20 cellular contexts compared by ENCODE assay signal in the genomic region with DNA sequence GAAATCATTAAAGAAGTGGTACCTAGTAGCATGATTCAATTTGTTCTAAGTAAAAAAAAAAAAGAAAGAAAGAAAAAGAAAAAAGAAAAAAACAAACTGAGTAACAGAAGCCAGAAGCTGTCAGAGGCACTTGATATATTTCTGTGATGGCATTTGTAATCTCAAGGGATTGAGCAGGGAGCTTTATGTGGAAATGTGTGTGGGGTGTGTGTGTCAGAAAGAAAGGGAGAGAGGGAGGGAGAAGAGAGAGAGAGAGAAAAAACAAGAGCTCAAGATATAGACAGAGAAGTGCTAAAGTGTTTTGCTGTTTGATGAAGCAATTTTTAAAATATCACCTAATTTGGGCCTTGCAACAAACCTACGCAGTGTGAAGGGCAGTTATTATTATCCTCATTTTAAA.
A peak's percentile ranks its signal among the peaks of the same experiment; 100 is the strongest.
DNase-seq lines count a peak whose midpoint lies in the region; ATAC-seq, FAIRE-seq and TF ChIP-seq lines count a peak whose summit lies in the region.
"Had no signal": no experiment of that assay in that cellular context is flagged by ENCODE, and none has a peak within 500 bp of the region (broad histone marks: within the 10 kb centered on the region; RNA-seq: fewer than 3 reads in every experiment).

No MANE protein-coding gene starts in this region.

- 0% methylated on average over 1 of the region's 1 CpG for WGBS in A549 (ENCODE audit: missing lambda C conversion rate)

- CTCF ChIA-PET in A549 (lab: Yijun Ruan, JAX), result no interaction called here

- H3K9me3 Mint-ChIP-seq in osteocyte (ENCODE audit: unreplicated experiment), result peaks cover 5% of the 10 kb centered on the region

- no peak for TF ChIP-seq EP300 in A549 (IDR thresholded peaks at IDR 0.05)

- no peak for TF ChIP-seq POLR2A in A549 (IDR thresholded peaks at IDR 0.05; ENCODE audit: low read length)

- H3K4me1 Mint-ChIP-seq in osteocyte (ENCODE audit: unreplicated experiment), result peaks cover 40% of the 10 kb centered on the region
- H3K4me1 Mint-ChIP-seq: CD4-positive, CD25-positive, alpha-beta regulatory T cell; CD8-positive, alpha-beta memory T cell had no signal

- no peak overlapping the region for H3K4me3 ChIP-seq in A549
- H3K4me3 ChIP-seq in foreskin fibroblast (ENCODE audit: low read depth in 1 of 2, low read length in 2 of 2), result no peak overlapping the region
- H3K4me3 ChIP-seq: GM12878, HAP-1 had no signal

- H3K27ac Mint-ChIP-seq in osteocyte (ENCODE audit: unreplicated experiment), result peak overlapping the region; percentile 57
- H3K27ac Mint-ChIP-seq: CD4-positive, CD25-positive, alpha-beta regulatory T cell; CD8-positive, alpha-beta memory T cell had no signal

- no peak overlapping the region for H3K4me3 Mint-ChIP-seq in osteocyte (ENCODE audit: unreplicated experiment)
- H3K4me3 Mint-ChIP-seq: CD4-positive, CD25-positive, alpha-beta regulatory T cell; CD8-positive, alpha-beta memory T cell had no signal

- H3K9me3 ChIP-seq in A549, result no peaks in the 10 kb centered on the region
- H3K9me3 ChIP-seq: BE2C, HAP-1 had no signal

- no peaks in the 10 kb centered on the region for H3K4me1 ChIP-seq in A549
- H3K4me1 ChIP-seq: HAP-1 had no signal

- H3K36me3 Mint-ChIP-seq in osteocyte (ENCODE audit: unreplicated experiment), result no peaks in the 10 kb centered on the region
- H3K36me3 Mint-ChIP-seq: CD4-positive, CD25-positive, alpha-beta regulatory T cell; CD8-positive, alpha-beta memory T cell had no signal

- TF ChIP-seq RAD21 in A549 (conservative IDR thresholded peaks at IDR 0.05 in 1 of 2, IDR thresholded peaks at IDR 0.05 in 1 of 2), result no peak

- H3K27me3 Mint-ChIP-seq in osteocyte (ENCODE audit: unreplicated experiment), result no peaks in the 10 kb centered on the region
- H3K27me3 Mint-ChIP-seq: CD4-positive, CD25-positive, alpha-beta regulatory T cell; CD8-positive, alpha-beta memory T cell had no signal

- no peak overlapping the region for H3K4me2 ChIP-seq in A549

- TF ChIP-seq CTCF in A549 (IDR thresholded peaks at IDR 0.05) (no peak), osteocyte (IDR thresholded peaks at IDR 0.05) (no peak), foreskin fibroblast (IDR thresholded peaks at IDR 0.05; ENCODE audit: low read depth, low read length) (no peak)

- peak; percentile 28 for FAIRE-seq in A549 (lab: Jason Lieb, UNC)
- FAIRE-seq: GM12878 had no signal

- ATAC-seq in A549, result no peak
- ATAC-seq in GM21825 (IDR thresholded peaks at IDR 0.05; ENCODE audit: unreplicated experiment), result no peak
- ATAC-seq in HG02840 (IDR thresholded peaks at IDR 0.05; ENCODE audit: low FRiP score, unreplicated experiment), result no peak
- ATAC-seq: GM12878 had no signal

- no peak overlapping the region for H3K27ac ChIP-seq in A549
- H3K27ac ChIP-seq: HL-60 had no signal

- DNase-seq in A549 (ENCODE audit: low read depth in 1 of 2, low spot score in 1 of 2) (no peak), MV-4-11 (lab: John Stamatoyannopoulos, UW) (peak; percentile 25), left kidney (ENCODE audit: low read depth, low spot score) (peak; percentile 6), osteocyte (ENCODE audit: extremely low spot score, unreplicated experiment) (no peak), foreskin fibroblast (no peak)
- DNase-seq: ACHN; BE2C; C1 segment of cervical spinal cord; CD4-positive, CD25-positive, alpha-beta regulatory T cell; CD8-positive, alpha-beta memory T cell; COR-L47; DMS 273 treated with DMSO at 0.1 percent for 48 hours; DMS53; DND-41; EL had no signal

- POLR2A ChIA-PET in A549 (lab: Yijun Ruan, JAX), result no interaction called here

TF ChIP-seq in A549, 52 proteins besides CTCF, POLR2A, EP300 and RAD21:
- no peak for TF ChIP-seq HOXA7 (CRISPR knock-in tag; IDR thresholded peaks at IDR 0.05)
- no peak for TF ChIP-seq HEYL (CRISPR knock-in tag; IDR thresholded peaks at IDR 0.05)
- TF ChIP-seq, protein P1, sequence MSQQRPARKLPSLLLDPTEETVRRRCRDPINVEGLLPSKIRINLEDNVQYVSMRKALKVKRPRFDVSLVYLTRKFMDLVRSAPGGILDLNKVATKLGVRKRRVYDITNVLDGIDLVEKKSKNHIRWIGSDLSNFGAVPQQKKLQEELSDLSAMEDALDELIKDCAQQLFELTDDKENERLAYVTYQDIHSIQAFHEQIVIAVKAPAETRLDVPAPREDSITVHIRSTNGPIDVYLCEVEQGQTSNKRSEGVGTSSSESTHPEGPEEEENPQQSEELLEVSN (IDR thresholded peaks at IDR 0.05; ENCODE audit: borderline replicate concordance, low read depth), result no peak
- TF ChIP-seq, protein P2, sequence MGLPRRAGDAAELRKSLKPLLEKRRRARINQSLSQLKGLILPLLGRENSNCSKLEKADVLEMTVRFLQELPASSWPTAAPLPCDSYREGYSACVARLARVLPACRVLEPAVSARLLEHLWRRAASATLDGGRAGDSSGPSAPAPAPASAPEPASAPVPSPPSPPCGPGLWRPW (IDR thresholded peaks at IDR 0.05), result no peak
- TF ChIP-seq TFCP2L1 (CRISPR knock-in tag; IDR thresholded peaks at IDR 0.05), result no peak
- TF ChIP-seq, protein P3, sequence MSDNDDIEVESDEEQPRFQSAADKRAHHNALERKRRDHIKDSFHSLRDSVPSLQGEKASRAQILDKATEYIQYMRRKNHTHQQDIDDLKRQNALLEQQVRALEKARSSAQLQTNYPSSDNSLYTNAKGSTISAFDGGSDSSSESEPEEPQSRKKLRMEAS (IDR thresholded peaks at IDR 0.05), result no peak
TF ChIP-seq in A549: peak in this region for 0.

Comparison
In these comparisons a context has a peak if more than half of its experiments do, and no peak if none do; other contexts are left out.
1. DNase-seq: peak in MV-4-11 (single experiment) and left kidney (single experiment); none in A549 (0 of 2), osteocyte (single experiment) and foreskin fibroblast (0 of 2).